In genomic region chr1:27027575-27028250, GRCh38 we compare ENCODE assay signal across 13 cellular contexts. TPM values are rescaled to one million over a fixed set of nuclear protein-coding genes. Genes with fewer than 3 reads are reported as not detected.
A peak's percentile ranks its signal among the peaks of the same experiment; 100 is the strongest.
DNase-seq lines count a peak whose midpoint lies in the region; ATAC-seq, FAIRE-seq and TF ChIP-seq lines count a peak whose summit lies in the region.
"Had no signal": no experiment of that assay in that cellular context is flagged by ENCODE, and none has a peak within 500 bp of the region (broad histone marks: within the 10 kb centered on the region; RNA-seq: fewer than 3 reads in every experiment).

No MANE protein-coding gene starts in this region.

- H3K36me3 ChIP-seq in SK-N-MC (ENCODE audit: insufficient read depth, low read length), result no peaks in the 10 kb centered on the region
- H3K36me3 ChIP-seq in kidney (ENCODE audit: control insufficient read depth in 1 of 2, insufficient read depth in 2 of 2, low read length in 2 of 2), result no peaks in the 10 kb centered on the region
- H3K36me3 ChIP-seq in thoracic aorta, result no peaks in the 10 kb centered on the region

- no peak for TF ChIP-seq CTCF in kidney (IDR thresholded peaks at IDR 0.05; ENCODE audit: borderline replicate concordance, extremely low read depth, insufficient read depth)
- no peak for TF ChIP-seq CTCF in thoracic aorta (IDR thresholded peaks at IDR 0.05)

- H3K9me3 ChIP-seq in SK-N-MC (ENCODE audit: low read depth, low read length) (no peaks in the 10 kb centered on the region), kidney (ENCODE audit: control insufficient read depth in 1 of 2, low read length in 2 of 2) (no peaks in the 10 kb centered on the region), thoracic aorta (no peaks in the 10 kb centered on the region)

- peak; percentile 52 for DNase-seq in M059J (ENCODE audit: low read depth)
- DNase-seq in SK-N-MC (ENCODE audit: low read depth, low spot score), result no peak
- no peak for DNase-seq in kidney
- DNase-seq in thoracic aorta (ENCODE audit: low spot score), result no peak
- DNase-seq in left cardiac atrium, result no peak
- DNase-seq in C1 segment of cervical spinal cord (lab: John Stamatoyannopoulos, UW), result no peak
- DNase-seq in activated CD4-positive, CD25-positive, alpha-beta regulatory T cell treated with anti-CD3 and anti-CD28 coated beads, Interleukin-2, amount 50 U/mL, for 72 hours, result no peak
- DNase-seq: NCI-H524 treated with DMSO at 0.1 percent for 48 hours; stimulated activated naive CD8-positive, alpha-beta T cell treated with anti-CD3 and anti-CD28 coated beads, Interleukin-15, Interleukin-2, amounts not matched to agents 100 U/mL and 50 U/mL, for 24 hours; SW 1271 had no signal

- intact Hi-C loops in kidney (cut with DNase I), result no loop called here
- intact Hi-C loops in left cardiac atrium (cut with DNase I), result no loop called here

- peak overlapping the region; percentile 26 for H3K9ac ChIP-seq in SK-N-MC (ENCODE audit: insufficient read length)
- H3K9ac ChIP-seq in kidney (ENCODE audit: low read length in 2 of 2), result peak overlapping the region in 1 of 2 donors; percentile 40

- H3K4me3 ChIP-seq in SK-N-MC, result no peak overlapping the region
- no peak overlapping the region for H3K4me3 ChIP-seq in kidney (ENCODE audit: low read length in 2 of 2)
- peak overlapping the region; percentile 31 for H3K4me3 ChIP-seq in thoracic aorta

- H3K4me1 ChIP-seq in kidney (ENCODE audit: control insufficient read depth in 1 of 2, insufficient read depth in 1 of 2, low read depth in 1 of 2, low read length in 2 of 2) (peaks cover 3 to 7% of the 10 kb centered on the region in 2 donors), thoracic aorta (ENCODE audit: control insufficient read depth in 1 of 2, low read depth in 2 of 2) (peaks cover 25 to 37% of the 10 kb centered on the region in 2 donors)

- H3K27me3 ChIP-seq in thoracic aorta (replicated peaks; ENCODE audit: insufficient read depth), result no peaks in the 10 kb centered on the region

- FAIRE-seq in kidney (lab: Jason Lieb, UNC), result no peak
- FAIRE-seq: frontal cortex, HTR-8/SVneo had no signal

- ATAC-seq in thoracic aorta (ENCODE audit: insufficient number of reproducible peaks, low FRiP score, low read depth) (peak; percentile 41), GM21723 (IDR thresholded peaks at IDR 0.05; ENCODE audit: unreplicated experiment) (no peak), left cardiac atrium (no peak)
- ATAC-seq: stimulated activated naive CD8-positive, alpha-beta T cell treated with anti-CD3 and anti-CD28 coated beads, Interleukin-15, Interleukin-2, amounts not matched to agents 100 U/mL and 50 U/mL, for 24 hours had no signal

- H3K27ac ChIP-seq in SK-N-MC (peak overlapping the region; percentile 26; the same call in 1 of the 2 replicates), kidney (ENCODE audit: low read depth in 2 of 2, low read length in 2 of 2) (peak overlapping the region; percentile 79 to 85), thoracic aorta (peak overlapping the region; percentile 94 to 95)

RNA-seq across cellular contexts. Expression of gene TENT5B, which starts 15.1 kb away (rescaled TPM):
- 7.1 and 8.7 TPM in 2 replicates for total RNA-seq in M059J (2014; rRNA removed; shearing (Covaris generic))
- 10.2 TPM for total RNA-seq in kidney
- polyA plus RNA-seq in kidney (ENCODE audit: insufficient read depth, low read depth, low replicate concordance), result 12.6 TPM
- 100 to 1,000 TPM in 1 of 2 donors, 10 to 100 TPM in 1; 49.1 to 105 TPM for total RNA-seq in thoracic aorta
- 10 to 100 TPM; 17.1 to 29.0 TPM for total RNA-seq in left cardiac atrium
- total RNA-seq: frontal cortex had no signal

RNA-seq across cellular contexts. Expression of gene TRNP1, which starts 34.2 kb away (rescaled TPM):
- total RNA-seq in M059J (2014; rRNA removed; shearing (Covaris generic)), result 3.9 and 11.6 TPM in 2 replicates
- total RNA-seq in kidney (38.3 TPM), thoracic aorta (10 to 100 TPM; 26.4 to 34.9 TPM), left cardiac atrium (10 to 100 TPM; 40.6 to 45.2 TPM)
- 33.0 TPM for polyA plus RNA-seq in kidney (ENCODE audit: insufficient read depth, low read depth, low replicate concordance)

Comparison
In these comparisons a context has a peak if more than half of its experiments do, and no peak if none do; other contexts are left out.
1. H3K27ac ChIP-seq: peak in every context shown above with its lines; median percentile 94 in thoracic aorta; 82 in kidney; 26 in SK-N-MC.